ENCODE assay signal across 1 cellular context in genomic region chr6:167827588-167828324, GRCh38.
TF ChIP-seq lines count a peak whose summit lies in the region.

No MANE protein-coding gene starts in this region.

TF ChIP-seq in HepG2, 621 proteins besides CTCF, POLR2A, EP300 and RAD21 (continued from another document and continues in another):
- TF ChIP-seq KIAA2018 (CRISPR knock-in tag; IDR thresholded peaks at IDR 0.05; ENCODE audit: borderline replicate concordance) (no peak), TBX2 (CRISPR knock-in tag; IDR thresholded peaks at IDR 0.05; ENCODE audit: borderline replicate concordance) (no peak; the same call in 1 of the 2 replicates), ZSCAN9 (CRISPR knock-in tag; IDR thresholded peaks at IDR 0.05; ENCODE audit: borderline replicate concordance) (no peak), ZBTB2 (CRISPR knock-in tag; IDR thresholded peaks at IDR 0.05; ENCODE audit: low read depth) (no peak; the same call in 1 of the 2 replicates), CBX1 (IDR thresholded peaks at IDR 0.05; ENCODE audit: low read depth) (no peak), ZBTB10 (CRISPR knock-in tag; IDR thresholded peaks at IDR 0.05; ENCODE audit: borderline replicate concordance) (peak; percentile 44; the same call in 1 of the 2 replicates), SAFB2 (CRISPR knock-in tag; IDR thresholded peaks at IDR 0.05; ENCODE audit: borderline replicate concordance, low read depth) (no peak), PITX1 (CRISPR knock-in tag; IDR thresholded peaks at IDR 0.05) (no peak), BCLAF1 (IDR thresholded peaks at IDR 0.05) (no peak), ZNF160 (CRISPR knock-in tag; IDR thresholded peaks at IDR 0.05) (no peak), ZNF557 (CRISPR knock-in tag; IDR thresholded peaks at IDR 0.05) (0 out of 2 replicates have a peak, but pooled peaks have one; percentile 43), ZNF501 (CRISPR knock-in tag; IDR thresholded peaks at IDR 0.05) (peak; percentile 47; the same call in 1 of the 2 replicates), ZNF569 (CRISPR knock-in tag; IDR thresholded peaks at IDR 0.05; ENCODE audit: borderline replicate concordance) (no peak), SNAPC4 (CRISPR knock-in tag; IDR thresholded peaks at IDR 0.05) (0 out of 2 replicates have a peak, but pooled peaks have one; percentile 29), ZNF597 (CRISPR knock-in tag; IDR thresholded peaks at IDR 0.05) (no peak), RAD51 (IDR thresholded peaks at IDR 0.05; ENCODE audit: borderline replicate concordance) (no peak), MXD1 (CRISPR knock-in tag; IDR thresholded peaks at IDR 0.05) (peak; percentile 23; the same call in 1 of the 2 replicates)
